ENCODE assay signal across 8 cellular contexts in the genomic region with DNA sequence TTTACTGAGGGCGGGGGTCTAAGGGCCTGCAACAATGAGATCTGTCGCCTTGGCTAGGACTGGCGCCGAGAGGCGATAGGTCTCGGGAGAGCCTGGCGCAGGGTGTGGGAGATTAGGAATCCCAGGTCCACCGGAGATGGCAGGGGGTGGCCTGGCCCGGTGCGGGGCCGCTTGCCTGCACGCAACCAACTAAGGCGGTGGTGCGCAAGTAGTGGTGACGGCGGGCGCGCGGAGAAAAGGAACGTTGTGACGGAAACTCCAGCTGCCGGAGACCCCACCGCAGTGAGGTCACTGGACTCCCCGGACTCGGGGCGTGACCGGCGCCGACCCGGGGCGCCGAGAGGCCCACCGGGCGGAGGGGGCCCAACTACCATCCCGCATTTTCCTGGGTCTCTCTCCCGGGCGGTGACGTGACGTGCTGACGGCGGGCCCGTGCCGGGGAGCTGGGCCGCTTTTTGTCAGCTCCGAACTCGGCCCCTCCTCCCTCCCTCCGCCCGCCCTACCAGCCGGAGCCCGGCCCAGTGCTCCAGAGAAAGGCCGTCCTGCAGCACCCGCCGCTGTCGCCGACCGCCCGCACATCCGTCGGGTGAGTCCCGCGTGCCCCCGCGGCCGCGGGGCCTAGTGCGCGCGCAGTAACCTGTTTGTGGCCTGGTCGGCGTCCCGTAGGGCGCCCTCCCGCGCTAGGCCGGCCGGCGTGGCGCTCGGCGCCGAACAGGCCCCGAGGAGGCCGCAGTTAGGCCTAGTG. TPM values are rescaled to one million over a fixed set of nuclear protein-coding genes. Genes with fewer than 3 reads are reported as not detected.
A peak's percentile ranks its signal among the peaks of the same experiment; 100 is the strongest.
DNase-seq lines count a peak whose midpoint lies in the region; ATAC-seq and TF ChIP-seq lines count a peak whose summit lies in the region.

A gene (plus strand): TSS at position 521 of the 745 bp plus-strand sequence. CDS start 18,556 bp downstream, outside the sequence.

- peak; percentile 49 for ATAC-seq in CD8-positive, alpha-beta T cell
- ATAC-seq in HG02759 (IDR thresholded peaks at IDR 0.05; ENCODE audit: unreplicated experiment): peak; percentile 39

- H3K4me1 Mint-ChIP-seq in CD8-positive, alpha-beta T cell (ENCODE audit: low read depth): peaks cover 35% of the 10 kb centered on the region

- H3K27ac ChIP-seq in CD8-positive, alpha-beta T cell (ENCODE audit: low read depth, low read length): peak within 1 kb of the TSS; percentile 100
- no peak within 1 kb of the TSS for H3K27ac ChIP-seq in ovary

- peak in 5 of 7 experiments; percentile 44 to 72 (median 50) for DNase-seq in CD8-positive, alpha-beta T cell
- peak; percentile 50 for DNase-seq in effector CD8-positive, alpha-beta T cell (lab: John Stamatoyannopoulos, UW)
- DNase-seq in ovary (no peak), HEK293T (ENCODE audit: extremely low spot score) (no peak), NCI-H510A treated with DMSO at 0.1 percent for 48 hours (lab: John Stamatoyannopoulos, UW) (no peak), GDM1 (lab: John Stamatoyannopoulos, UW) (no peak)

- no peak for TF ChIP-seq EP300 in ovary (IDR thresholded peaks at IDR 0.05)

- H3K9me3 ChIP-seq in CD8-positive, alpha-beta T cell (ENCODE audit: low read length): no peaks in the 10 kb centered on the region
- no peaks in the 10 kb centered on the region for H3K9me3 ChIP-seq in ovary

- no peaks in the 10 kb centered on the region for H3K36me3 ChIP-seq in CD8-positive, alpha-beta T cell (ENCODE audit: insufficient read depth, low read length)
- no peaks in the 10 kb centered on the region for H3K36me3 ChIP-seq in ovary

- H3K27me3 ChIP-seq in CD8-positive, alpha-beta T cell (ENCODE audit: insufficient read depth, low read length): no peaks in the 10 kb centered on the region
- H3K27me3 ChIP-seq in ovary: no peaks in the 10 kb centered on the region

- H3K36me3 Mint-ChIP-seq in CD8-positive, alpha-beta T cell: peaks cover 23% of the 10 kb centered on the region

- intact Hi-C loops in CD8-positive, alpha-beta T cell (cut with DNase I, micrococcal nuclease): loop anchor here (1.0 to 5.0 kb wide), 3 partner anchors 22 to 94 kb away; a partner anchor contains a TSS
- intact Hi-C loops in T-helper 1 cell treated with Interleukin-12 subunit alpha and Interleukin-12 subunit beta and Interleukin-4 antibody, amounts not matched to agents 30 ng/mL and 1 ng/mL, for 36 hours (cut with micrococcal nuclease): loop anchor here (1.0 kb wide), 3 partner anchors 47 to 94 kb away; a partner anchor contains a TSS
- intact Hi-C loops in ovary (cut with DNase I): no loop called here

- no peaks in the 10 kb centered on the region for H3K9me3 Mint-ChIP-seq in CD8-positive, alpha-beta T cell

- TF ChIP-seq POLR2A in ovary (IDR thresholded peaks at IDR 0.05): no peak

- WGBS in ovary, 3 donors: no CpG with 5 or more reads among the region's 83 CpGs

- POLR2A ChIA-PET in CD8-positive, alpha-beta T cell (lab: Charles Lee): interaction anchor here (1.2 kb wide), 1 partner anchor 67 kb away, joined by 3 read pairs; no protein-coding TSS in a partner anchor
- POLR2A ChIA-PET in HEK293T (lab: Yijun Ruan, JAX): no interaction called here

- peak within 1 kb of the TSS; percentile 97 for H3K4me3 ChIP-seq in CD8-positive, alpha-beta T cell (ENCODE audit: low read depth, low read length)
- peak within 1 kb of the TSS; percentile 9 for H3K4me3 ChIP-seq in ovary

- peak within 1 kb of the TSS; percentile 89 for H3K4me3 Mint-ChIP-seq in CD8-positive, alpha-beta T cell

- no peak for TF ChIP-seq CTCF in CD8-positive, alpha-beta T cell (IDR thresholded peaks at IDR 0.05)
- no peak for TF ChIP-seq CTCF in ovary (IDR thresholded peaks at IDR 0.05)

- peaks cover 6% of the 10 kb centered on the region for H3K4me1 ChIP-seq in CD8-positive, alpha-beta T cell (ENCODE audit: insufficient read depth, low read length)
- H3K4me1 ChIP-seq in ovary (ENCODE audit: insufficient read depth): no peaks in the 10 kb centered on the region

- CTCF ChIA-PET in CD8-positive, alpha-beta T cell (lab: Charles Lee): no interaction called here
- CTCF ChIA-PET in HEK293T (lab: Yijun Ruan, JAX): no interaction called here

- H3K27ac Mint-ChIP-seq in CD8-positive, alpha-beta T cell: peak within 1 kb of the TSS; percentile 99

- H3K27me3 Mint-ChIP-seq in CD8-positive, alpha-beta T cell (ENCODE audit: low read depth): no peaks in the 10 kb centered on the region

TF ChIP-seq in HEK293T, 16 proteins besides CTCF, POLR2A, EP300 and RAD21:
- no peak for TF ChIP-seq FOXM1 (IDR thresholded peaks at IDR 0.05; ENCODE audit: borderline replicate concordance)
- TF ChIP-seq SUZ12 (IDR thresholded peaks at IDR 0.05): no peak
- no peak for TF ChIP-seq FOXK2 (IDR thresholded peaks at IDR 0.05)
- TF ChIP-seq CTBP1 (IDR thresholded peaks at IDR 0.05; ENCODE audit: borderline replicate concordance): no peak
- TF ChIP-seq ARNT (IDR thresholded peaks at IDR 0.05): no peak
- no peak for TF ChIP-seq BHLHE40 (IDR thresholded peaks at IDR 0.05; ENCODE audit: borderline replicate concordance)
- no peak for TF ChIP-seq TARDBP (IDR thresholded peaks at IDR 0.05)
- TF ChIP-seq NFRKB (IDR thresholded peaks at IDR 0.05): no peak
- no peak for TF ChIP-seq HDGF (IDR thresholded peaks at IDR 0.05; ENCODE audit: borderline replicate concordance)
- TF ChIP-seq, protein P1, sequence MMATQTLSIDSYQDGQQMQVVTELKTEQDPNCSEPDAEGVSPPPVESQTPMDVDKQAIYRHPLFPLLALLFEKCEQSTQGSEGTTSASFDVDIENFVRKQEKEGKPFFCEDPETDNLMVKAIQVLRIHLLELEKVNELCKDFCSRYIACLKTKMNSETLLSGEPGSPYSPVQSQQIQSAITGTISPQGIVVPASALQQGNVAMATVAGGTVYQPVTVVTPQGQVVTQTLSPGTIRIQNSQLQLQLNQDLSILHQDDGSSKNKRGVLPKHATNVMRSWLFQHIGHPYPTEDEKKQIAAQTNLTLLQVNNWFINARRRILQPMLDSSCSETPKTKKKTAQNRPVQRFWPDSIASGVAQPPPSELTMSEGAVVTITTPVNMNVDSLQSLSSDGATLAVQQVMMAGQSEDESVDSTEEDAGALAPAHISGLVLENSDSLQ (IDR thresholded peaks at IDR 0.05): no peak
- no peak for TF ChIP-seq L3MBTL2 (conservative IDR thresholded peaks at IDR 0.05)
- no peak for TF ChIP-seq SP1 (IDR thresholded peaks at IDR 0.05)
- TF ChIP-seq LEF1 (IDR thresholded peaks at IDR 0.05; ENCODE audit: borderline replicate concordance): no peak
- TF ChIP-seq FOXA1 (IDR thresholded peaks at IDR 0.05): no peak
- TF ChIP-seq ELF4 (IDR thresholded peaks at IDR 0.05): no peak

RNA-seq across cellular contexts. Expression of the gene that starts here (rescaled TPM):
- total RNA-seq in CD8-positive, alpha-beta T cell: 10 to 100 TPM; 29.3 to 31.4 TPM
- 21.8 and 22.0 TPM in 2 replicates for total RNA-seq in T-helper 1 cell treated with Interleukin-12 subunit alpha and Interleukin-12 subunit beta and Interleukin-4 antibody, amounts not matched to agents 30 ng/mL and 1 ng/mL, for 36 hours
- under 1 TPM in 1 of 7 donors, not detected in 6; 0.18 TPM for total RNA-seq in ovary
- polyA plus RNA-seq in ovary: not detected

Comparison
In these comparisons a context has a peak if more than half of its experiments do, and no peak if none do; other contexts are left out.
1. DNase-seq: peak in CD8-positive, alpha-beta T cell (5 of 7) and effector CD8-positive, alpha-beta T cell (single experiment); none in ovary (0 of 5), HEK293T (single experiment), NCI-H510A treated with DMSO at 0.1 percent for 48 hours (single experiment) and GDM1 (single experiment).
2. intact Hi-C loops: an anchor here in CD8-positive, alpha-beta T cell (1.0 to 5.0 kb wide) and T-helper 1 cell treated with Interleukin-12 subunit alpha and Interleukin-12 subunit beta and Interleukin-4 antibody, amounts not matched to agents 30 ng/mL and 1 ng/mL, for 36 hours (1.0 kb wide); none called in ovary.